In the genomic region with DNA sequence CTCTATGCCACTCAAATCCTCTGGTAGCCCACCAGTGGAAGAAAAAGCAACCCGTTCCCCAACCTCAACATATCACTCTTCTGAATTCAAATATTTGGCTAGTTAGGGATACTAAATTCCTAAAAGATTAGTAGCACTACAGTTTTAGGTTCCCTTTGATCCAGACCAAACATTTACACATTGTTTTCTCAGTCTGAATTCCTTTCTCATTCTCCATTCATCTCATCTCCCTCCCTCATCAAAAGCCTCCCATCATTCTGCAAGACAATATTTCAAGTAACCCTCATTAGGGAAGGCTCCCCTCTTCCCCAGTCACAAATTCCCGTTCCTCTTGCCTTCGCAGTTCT, we compare ENCODE assay signal across 12 cellular contexts. TPM values are rescaled to one million over a fixed set of nuclear protein-coding genes. Genes with fewer than 3 reads are reported as not detected.
DNase-seq lines count a peak whose midpoint lies in the region; ATAC-seq and TF ChIP-seq lines count a peak whose summit lies in the region.
"Had no signal": no experiment of that assay in that cellular context is flagged by ENCODE, and none has a peak within 500 bp of the region (broad histone marks: within the 10 kb centered on the region; RNA-seq: fewer than 3 reads in every experiment).

No MANE protein-coding gene starts in this region.

- H3K9ac ChIP-seq in SK-N-SH: peak overlapping the region; percentile 5; the same call in 1 of the 2 replicates

- H3K4me3 ChIP-seq in heart right ventricle (no peak overlapping the region), SK-N-SH (ENCODE audit: low read depth in 2 of 2, low read length in 1 of 2) (no peak overlapping the region), esophagus squamous epithelium (no peak overlapping the region), tibial artery (no peak overlapping the region)
- H3K4me3 ChIP-seq: body of pancreas had no signal

- no peak overlapping the region for H2AFZ ChIP-seq in SK-N-SH (ENCODE audit: low read depth)

- POLR2A ChIA-PET in SK-N-SH (lab: Yijun Ruan, JAX): no interaction called here

- DNase-seq in heart right ventricle (no peak), Right ventricle myocardium superior (no peak), SK-N-SH (no peak), esophagus squamous epithelium (lab: John Stamatoyannopoulos, UW) (no peak), tibial artery (no peak), HuH-7.5 (ENCODE audit: low spot score) (no peak), glomerular visceral epithelial cell (ENCODE audit: extremely low spot score) (no peak)
- DNase-seq: activated CD4-positive, alpha-beta T cell treated with anti-CD3 and anti-CD28 coated beads, Interleukin-2, amount 50 U/mL, for 48 hours; body of pancreas; CD8-positive, alpha-beta T cell; left colon had no signal

- WGBS in heart right ventricle, 2 donors: 89 to 90% methylated on average over 3 of the region's 3 CpGs
- 90% methylated on average over 3 of the region's 3 CpGs for WGBS in SK-N-SH (ENCODE audit: low lambda C conversion rate)
- WGBS in esophagus squamous epithelium, 2 donors: 56 to 71% methylated on average over 3 of the region's 3 CpGs

- TF ChIP-seq CTCF in heart right ventricle (IDR thresholded peaks at IDR 0.05) (no peak), SK-N-SH (IDR thresholded peaks at IDR 0.05) (no peak), esophagus squamous epithelium (IDR thresholded peaks at IDR 0.05) (no peak), tibial artery (IDR thresholded peaks at IDR 0.05) (no peak)

- peaks cover 16 to 86% (median 73%) of the 10 kb centered on the region in 9 donors for H3K4me1 ChIP-seq in heart right ventricle
- H3K4me1 ChIP-seq in SK-N-SH (ENCODE audit: control insufficient read depth in 1 of 2, insufficient read depth in 2 of 2, low read depth in 1 of 2, low read length in 1 of 2): peaks cover 2 to 34% of the 10 kb centered on the region in 2 experiments; a peak in 3 of 4 replicates
- H3K4me1 ChIP-seq in esophagus squamous epithelium: peaks cover 2 to 78% (median 51%) of the 10 kb centered on the region in 3 donors
- peaks cover 0 to 69% (median 38%) of the 10 kb centered on the region in 4 donors for H3K4me1 ChIP-seq in tibial artery

- H3F3A ChIP-seq in SK-N-SH (replicated peaks; ENCODE audit: insufficient read depth): peaks cover 8% of the 10 kb centered on the region

- H3K4me2 ChIP-seq in SK-N-SH: peak overlapping the region; percentile 45

- no peaks in the 10 kb centered on the region for H3K9me2 ChIP-seq in SK-N-SH

- no peaks in the 10 kb centered on the region for H3K9me3 ChIP-seq in heart right ventricle
- no peaks in the 10 kb centered on the region for H3K9me3 ChIP-seq in SK-N-SH
- H3K9me3 ChIP-seq in esophagus squamous epithelium: no peaks in the 10 kb centered on the region
- H3K9me3 ChIP-seq in tibial artery: no peaks in the 10 kb centered on the region
- H3K9me3 ChIP-seq: body of pancreas had no signal

- peak overlapping the region in 6 of 10 donors; percentile 76 to 87 (median 79) for H3K27ac ChIP-seq in heart right ventricle
- H3K27ac ChIP-seq in SK-N-SH (ENCODE audit: low read depth in 2 of 2, low read length in 1 of 2): peak overlapping the region in 1 of 2 experiments; percentile 74; a peak in 2 of 4 replicates
- peak overlapping the region; percentile 50 to 89 (median 78) for H3K27ac ChIP-seq in esophagus squamous epithelium
- peak overlapping the region; percentile 56 to 62 for H3K27ac ChIP-seq in tibial artery
- H3K27ac ChIP-seq: body of pancreas had no signal

- no peak for TF ChIP-seq RAD21 in SK-N-SH (IDR thresholded peaks at IDR 0.05; ENCODE audit: low read length)

- H4K20me1 ChIP-seq in SK-N-SH (ENCODE audit: insufficient read depth): peaks cover 69% of the 10 kb centered on the region

- H3K79me2 ChIP-seq in SK-N-SH (ENCODE audit: insufficient read depth): peaks cover 100% of the 10 kb centered on the region

- TF ChIP-seq EP300 in SK-N-SH (IDR thresholded peaks at IDR 0.05; ENCODE audit: borderline replicate concordance in 1 of 2, low read depth in 1 of 2, low read length in 1 of 2): no peak

- ATAC-seq in heart right ventricle (no peak), Right ventricle myocardium superior (ENCODE audit: poor library complexity) (no peak), GM21619 (IDR thresholded peaks at IDR 0.05; ENCODE audit: unreplicated experiment) (no peak)
- ATAC-seq: CD8-positive, alpha-beta T cell; left colon had no signal

- TF ChIP-seq POLR2A in esophagus squamous epithelium (IDR thresholded peaks at IDR 0.05): no peak

- H3K27me3 ChIP-seq in heart right ventricle: no peaks in the 10 kb centered on the region
- H3K27me3 ChIP-seq in SK-N-SH (ENCODE audit: insufficient read depth): no peaks in the 10 kb centered on the region
- no peaks in the 10 kb centered on the region for H3K27me3 ChIP-seq in esophagus squamous epithelium
- no peaks in the 10 kb centered on the region for H3K27me3 ChIP-seq in tibial artery
- H3K27me3 ChIP-seq: body of pancreas had no signal

- intact Hi-C loops in heart right ventricle (cut with DNase I): no loop called here
- intact Hi-C loops in Right ventricle myocardium superior (cut with DNase I): no loop called here
- intact Hi-C loops in esophagus squamous epithelium (cut with DNase I): no loop called here
- intact Hi-C loops in tibial artery (cut with DNase I; ENCODE audit: low total_unique reads): no loop called here

- CTCF ChIA-PET in SK-N-SH (lab: Yijun Ruan, JAX): interaction anchor here (1.6 kb wide), 1 partner anchor 9 kb away, joined by 6 read pairs; no protein-coding TSS in a partner anchor

- H3K36me3 ChIP-seq in heart right ventricle (peaks cover 0 to 6% (median 0%) of the 10 kb centered on the region in 9 donors), SK-N-SH (replicated peaks in 1 of 2; ENCODE audit: control insufficient read depth in 1 of 2, insufficient read depth in 2 of 2, low read length in 1 of 2) (peaks cover 0 to 33% of the 10 kb centered on the region in 2 experiments), esophagus squamous epithelium (no peaks in the 10 kb centered on the region), tibial artery (no peaks in the 10 kb centered on the region)

TF ChIP-seq in SK-N-SH, 30 proteins besides CTCF, POLR2A, EP300 and RAD21 (continues in another document):
- no peak for TF ChIP-seq NFIC (IDR thresholded peaks at IDR 0.05; ENCODE audit: borderline replicate concordance)
- no peak for TF ChIP-seq TEAD4 (IDR thresholded peaks at IDR 0.05; ENCODE audit: borderline replicate concordance, insufficient read depth)
- TF ChIP-seq NRF1 (IDR thresholded peaks at IDR 0.05; ENCODE audit: low read depth, low read length): no peak
- TF ChIP-seq, protein P1, sequence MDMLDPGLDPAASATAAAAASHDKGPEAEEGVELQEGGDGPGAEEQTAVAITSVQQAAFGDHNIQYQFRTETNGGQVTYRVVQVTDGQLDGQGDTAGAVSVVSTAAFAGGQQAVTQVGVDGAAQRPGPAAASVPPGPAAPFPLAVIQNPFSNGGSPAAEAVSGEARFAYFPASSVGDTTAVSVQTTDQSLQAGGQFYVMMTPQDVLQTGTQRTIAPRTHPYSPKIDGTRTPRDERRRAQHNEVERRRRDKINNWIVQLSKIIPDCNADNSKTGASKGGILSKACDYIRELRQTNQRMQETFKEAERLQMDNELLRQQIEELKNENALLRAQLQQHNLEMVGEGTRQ (IDR thresholded peaks at IDR 0.05; ENCODE audit: borderline replicate concordance, low read depth, low read length): no peak
- TF ChIP-seq, protein P2, sequence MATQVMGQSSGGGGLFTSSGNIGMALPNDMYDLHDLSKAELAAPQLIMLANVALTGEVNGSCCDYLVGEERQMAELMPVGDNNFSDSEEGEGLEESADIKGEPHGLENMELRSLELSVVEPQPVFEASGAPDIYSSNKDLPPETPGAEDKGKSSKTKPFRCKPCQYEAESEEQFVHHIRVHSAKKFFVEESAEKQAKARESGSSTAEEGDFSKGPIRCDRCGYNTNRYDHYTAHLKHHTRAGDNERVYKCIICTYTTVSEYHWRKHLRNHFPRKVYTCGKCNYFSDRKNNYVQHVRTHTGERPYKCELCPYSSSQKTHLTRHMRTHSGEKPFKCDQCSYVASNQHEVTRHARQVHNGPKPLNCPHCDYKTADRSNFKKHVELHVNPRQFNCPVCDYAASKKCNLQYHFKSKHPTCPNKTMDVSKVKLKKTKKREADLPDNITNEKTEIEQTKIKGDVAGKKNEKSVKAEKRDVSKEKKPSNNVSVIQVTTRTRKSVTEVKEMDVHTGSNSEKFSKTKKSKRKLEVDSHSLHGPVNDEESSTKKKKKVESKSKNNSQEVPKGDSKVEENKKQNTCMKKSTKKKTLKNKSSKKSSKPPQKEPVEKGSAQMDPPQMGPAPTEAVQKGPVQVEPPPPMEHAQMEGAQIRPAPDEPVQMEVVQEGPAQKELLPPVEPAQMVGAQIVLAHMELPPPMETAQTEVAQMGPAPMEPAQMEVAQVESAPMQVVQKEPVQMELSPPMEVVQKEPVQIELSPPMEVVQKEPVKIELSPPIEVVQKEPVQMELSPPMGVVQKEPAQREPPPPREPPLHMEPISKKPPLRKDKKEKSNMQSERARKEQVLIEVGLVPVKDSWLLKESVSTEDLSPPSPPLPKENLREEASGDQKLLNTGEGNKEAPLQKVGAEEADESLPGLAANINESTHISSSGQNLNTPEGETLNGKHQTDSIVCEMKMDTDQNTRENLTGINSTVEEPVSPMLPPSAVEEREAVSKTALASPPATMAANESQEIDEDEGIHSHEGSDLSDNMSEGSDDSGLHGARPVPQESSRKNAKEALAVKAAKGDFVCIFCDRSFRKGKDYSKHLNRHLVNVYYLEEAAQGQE (IDR thresholded peaks at IDR 0.05; ENCODE audit: low read depth, low read length): no peak
- no peak for TF ChIP-seq RXRA (IDR thresholded peaks at IDR 0.05; ENCODE audit: borderline replicate concordance, low read depth)
- TF ChIP-seq, protein P3, sequence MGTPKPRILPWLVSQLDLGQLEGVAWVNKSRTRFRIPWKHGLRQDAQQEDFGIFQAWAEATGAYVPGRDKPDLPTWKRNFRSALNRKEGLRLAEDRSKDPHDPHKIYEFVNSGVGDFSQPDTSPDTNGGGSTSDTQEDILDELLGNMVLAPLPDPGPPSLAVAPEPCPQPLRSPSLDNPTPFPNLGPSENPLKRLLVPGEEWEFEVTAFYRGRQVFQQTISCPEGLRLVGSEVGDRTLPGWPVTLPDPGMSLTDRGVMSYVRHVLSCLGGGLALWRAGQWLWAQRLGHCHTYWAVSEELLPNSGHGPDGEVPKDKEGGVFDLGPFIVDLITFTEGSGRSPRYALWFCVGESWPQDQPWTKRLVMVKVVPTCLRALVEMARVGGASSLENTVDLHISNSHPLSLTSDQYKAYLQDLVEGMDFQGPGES (IDR thresholded peaks at IDR 0.05; ENCODE audit: low read depth, low read length): no peak
- no peak for TF ChIP-seq CHD2 (IDR thresholded peaks at IDR 0.05; ENCODE audit: low read length, partially characterized antibody)
- TF ChIP-seq GABPA (IDR thresholded peaks at IDR 0.05; ENCODE audit: low read depth): no peak

RNA-seq across cellular contexts. Expression of a gene that starts 26.3 kb away (rescaled TPM):
- total RNA-seq in heart right ventricle: 10 to 100 TPM in 7 of 10 donors, 1 to 10 TPM in 3; 5.5 to 49.6 (median 28.1) TPM
- 1 to 10 TPM; 6.4 to 8.8 TPM for polyA plus RNA-seq in heart right ventricle
- 8.4 TPM for total RNA-seq in Right ventricle myocardium superior
- 43.1 and 46.9 TPM in 2 replicates for polyA plus RNA-seq in SK-N-SH (2012; rRNA removed)
- 33.7 and 41.3 TPM in 2 replicates for polyA plus RNA-seq in SK-N-SH (2012; cell fraction: cytosol; rRNA removed)
- polyA plus RNA-seq in SK-N-SH (2012; cell fraction: nucleus; rRNA removed): 61.7 and 79.6 TPM in 2 replicates
- 10 to 100 TPM in 1 of 4 donors, 1 to 10 TPM in 3; 1.9 to 11.6 (median 4.3) TPM for total RNA-seq in esophagus squamous epithelium
